8 cellular contexts compared by ENCODE assay signal in the genomic region with DNA sequence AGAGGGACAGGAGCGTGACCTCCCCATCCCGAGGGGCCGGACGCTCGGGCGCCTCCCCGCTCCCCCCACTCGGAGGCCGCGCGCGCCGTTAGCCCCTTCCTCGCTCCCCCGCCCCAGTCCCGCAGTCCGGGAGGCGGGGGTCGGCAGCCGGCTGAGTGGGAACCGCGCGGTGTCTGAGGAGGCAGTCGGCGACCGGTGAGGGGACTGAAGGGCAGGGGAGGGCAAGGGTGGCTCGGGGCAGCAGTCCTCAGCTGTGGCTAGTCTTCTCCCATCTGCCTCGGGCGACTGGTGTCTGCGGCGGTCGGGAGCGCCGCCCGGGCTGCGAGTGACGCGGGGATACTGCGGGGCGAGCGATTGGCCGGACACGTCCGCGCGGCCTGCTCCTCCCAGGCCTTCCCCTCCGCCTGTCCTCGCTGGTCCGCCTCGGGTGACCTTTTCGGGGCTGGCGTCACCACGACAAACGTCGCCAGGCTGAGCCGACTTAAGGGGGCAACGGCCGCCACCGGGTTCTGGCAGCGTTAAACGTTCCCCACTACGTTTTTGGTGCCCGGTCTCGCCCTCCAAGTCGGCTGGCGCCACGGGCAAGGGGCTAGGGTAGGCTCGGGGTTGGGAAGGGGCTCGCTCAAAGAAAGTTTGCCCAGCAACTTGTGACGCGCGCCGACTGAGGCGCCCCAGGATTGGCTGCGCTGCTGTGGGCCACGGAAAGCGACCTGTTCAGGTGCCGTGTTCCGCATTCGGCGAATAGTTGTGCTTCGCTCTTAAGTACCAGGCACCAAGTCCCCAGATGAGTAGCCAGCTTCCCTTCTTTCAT. TPM values are rescaled to one million over a fixed set of nuclear protein-coding genes. Genes with fewer than 3 reads are reported as not detected.
DNase-seq lines count a peak whose midpoint lies in the region; ATAC-seq and TF ChIP-seq lines count a peak whose summit lies in the region.

No MANE protein-coding gene starts in this region.

- H3K27me3 ChIP-seq in right atrium auricular region (no peaks in the 10 kb centered on the region), uterus (no peaks in the 10 kb centered on the region)

- TF ChIP-seq POLR2A in uterus (IDR thresholded peaks at IDR 0.05) = peak; percentile 6 to 75

- in situ Hi-C loops in GM13976 (cut with MboI; ENCODE audit: low sequenced_read_pairs, unreplicated experiment) = no loop called here

- H3K9me3 ChIP-seq in right atrium auricular region (no peaks in the 10 kb centered on the region), uterus (no peaks in the 10 kb centered on the region)

- H3K4me1 ChIP-seq in right atrium auricular region (peaks cover 0 to 49% of the 10 kb centered on the region in 2 donors), uterus (peaks cover 0 to 9% of the 10 kb centered on the region in 2 donors)

- H3K4me3 ChIP-seq in right atrium auricular region (peak overlapping the region; percentile 94 to 96), uterus (peak overlapping the region; percentile 90 to 93)

- DNase-seq in GM13976 (ENCODE audit: low spot score) = peak; percentile 87
- DNase-seq in NCI-H128 (lab: John Stamatoyannopoulos, UW; ENCODE audit: unreplicated experiment) = peak; percentile 88
- peak; percentile 69 to 89 (median 80) for DNase-seq in T-helper 1 cell
- peak; percentile 61 to 96 (median 89) for DNase-seq in amygdala (lab: John Stamatoyannopoulos, UW)
- peak; percentile 93 for DNase-seq in right atrium auricular region (ENCODE audit: low spot score)
- DNase-seq in putamen (ENCODE audit: low spot score) = peak; percentile 89
- peak; percentile 83 to 85 for DNase-seq in uterus

- ATAC-seq in HG02759 (IDR thresholded peaks at IDR 0.05; ENCODE audit: unreplicated experiment) = peak; percentile 65

- H3K27ac ChIP-seq in right atrium auricular region (peak overlapping the region; percentile 100), uterus (peak overlapping the region; percentile 99)

- intact Hi-C loops in uterus (cut with DNase I; ENCODE audit: low total_unique reads) = loop anchor here (2.0 kb wide), 1 partner anchor 20 kb away; the partner anchor contains the start of gene ZNF692

- H3K36me3 ChIP-seq in right atrium auricular region (no peaks in the 10 kb centered on the region), uterus (no peaks in the 10 kb centered on the region)

- TF ChIP-seq CTCF in GM13976 (IDR thresholded peaks at IDR 0.05; ENCODE audit: borderline replicate concordance, control extremely low read depth, extremely low read depth, insufficient read depth, missing control alignments) = no peak
- no peak for TF ChIP-seq CTCF in right atrium auricular region (IDR thresholded peaks at IDR 0.05)
- TF ChIP-seq CTCF in uterus (IDR thresholded peaks at IDR 0.05) = peak in 1 of 4 experiments; percentile 14

RNA-seq across cellular contexts. Expression of gene ZNF672, which starts 0.5 kb away (rescaled TPM):
- total RNA-seq in right atrium auricular region = 10 to 100 TPM; 55.3 to 59.1 TPM
- 10 to 100 TPM; 15.0 to 34.3 (median 24.0) TPM for total RNA-seq in uterus

RNA-seq across cellular contexts. Expression of gene SH3BP5L, which starts 12.8 kb away (rescaled TPM):
- 10 to 100 TPM; 13.6 to 18.5 TPM for total RNA-seq in right atrium auricular region
- total RNA-seq in uterus = 10 to 100 TPM in 3 of 4 donors, 1 to 10 TPM in 1; 2.6 to 29.8 (median 16.4) TPM

RNA-seq across cellular contexts. Expression of gene ZNF692, which starts 20.3 kb away (rescaled TPM):
- total RNA-seq in right atrium auricular region = 10 to 100 TPM in 1 of 2 donors, 1 to 10 TPM in 1; 9.7 to 11.8 TPM
- total RNA-seq in uterus = 10 to 100 TPM; 21.2 to 43.5 (median 29.2) TPM

Comparison
In these comparisons a context has a peak if more than half of its experiments do, and no peak if none do; other contexts are left out.
1. Peak in every context shown above with its lines: DNase-seq, ATAC-seq, H3K4me3 ChIP-seq and H3K27ac ChIP-seq.